Comparison of ENCODE assay signal across 1 cellular context in genomic region chr4:153258750-153259149, GRCh38.
TF ChIP-seq lines count a peak whose summit lies in the region.

No MANE protein-coding gene starts in this region.

TF ChIP-seq in GM23338, 12 proteins besides CTCF, POLR2A, EP300 and RAD21 (continued from another document):
- no peak for TF ChIP-seq ZNF462 (CRISPR knock-in tag; IDR thresholded peaks at IDR 0.05)
- no peak for TF ChIP-seq ETS1 (IDR thresholded peaks at IDR 0.05)
- TF ChIP-seq REST (IDR thresholded peaks at IDR 0.05; ENCODE audit: unreplicated experiment) = no peak
